8 cellular contexts compared by ENCODE assay signal in the genomic region with DNA sequence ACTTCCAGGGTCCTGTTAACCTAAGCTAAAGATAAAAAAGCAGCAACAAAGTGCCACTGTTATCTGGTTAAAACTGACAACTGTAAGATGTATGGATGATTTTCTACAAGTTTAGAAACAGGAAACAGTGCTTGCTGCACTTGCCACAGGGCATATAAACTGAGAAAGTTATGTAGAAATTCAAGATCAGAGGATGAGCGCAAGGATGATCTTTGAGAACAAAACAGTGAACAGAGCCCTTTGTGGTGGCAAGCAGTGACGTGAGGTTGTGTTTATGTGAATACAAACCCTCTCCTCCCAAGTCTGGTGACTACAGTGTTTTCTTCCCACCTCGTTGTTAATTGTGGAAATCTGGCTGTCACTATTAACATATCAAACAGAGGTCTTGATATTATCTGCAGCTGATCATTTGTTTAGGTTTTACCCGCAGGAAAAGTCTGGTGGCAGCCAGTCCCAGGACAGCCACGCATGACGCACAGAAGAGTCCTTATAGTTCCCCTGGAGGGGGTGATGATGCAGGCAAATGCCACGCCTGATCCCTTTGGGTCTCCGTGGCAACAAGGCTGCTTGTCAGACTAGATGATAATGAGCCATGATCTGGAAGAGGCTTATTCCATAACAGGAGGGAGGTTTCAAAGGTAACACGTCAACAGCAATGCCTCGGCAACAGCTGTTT. TPM values are rescaled to one million over a fixed set of nuclear protein-coding genes. Genes with fewer than 3 reads are reported as not detected.
A peak's percentile ranks its signal among the peaks of the same experiment; 100 is the strongest.
DNase-seq lines count a peak whose midpoint lies in the region; ATAC-seq and TF ChIP-seq lines count a peak whose summit lies in the region.

No MANE protein-coding gene starts in this region.

- no peaks in the 10 kb centered on the region for H3K27me3 Mint-ChIP-seq in natural killer cell (ENCODE audit: low read depth in 2 of 2)
- H3K27me3 Mint-ChIP-seq in stimulated activated naive CD8-positive, alpha-beta T cell treated with anti-CD3 and anti-CD28 coated beads, Interleukin-15, amount 100 ng/mL, for 72 hours, result no peaks in the 10 kb centered on the region

- intact Hi-C loops in natural killer cell (cut with micrococcal nuclease), result loop anchor here (1.0 to 5.0 kb wide), 5 partner anchors 13 to 151 kb away; no protein-coding TSS in a partner anchor

- H3K4me1 Mint-ChIP-seq in natural killer cell, result peaks cover 76% of the 10 kb centered on the region in 2 donors
- peaks cover 93% of the 10 kb centered on the region for H3K4me1 Mint-ChIP-seq in stimulated activated naive CD8-positive, alpha-beta T cell treated with anti-CD3 and anti-CD28 coated beads, Interleukin-15, amount 100 ng/mL, for 72 hours

- H3K9me3 Mint-ChIP-seq in natural killer cell, result no peaks in the 10 kb centered on the region
- no peaks in the 10 kb centered on the region for H3K9me3 Mint-ChIP-seq in stimulated activated naive CD8-positive, alpha-beta T cell treated with anti-CD3 and anti-CD28 coated beads, Interleukin-15, amount 100 ng/mL, for 72 hours

- peak overlapping the region; percentile 92 to 99 for H3K27ac Mint-ChIP-seq in natural killer cell
- H3K27ac Mint-ChIP-seq in stimulated activated naive CD8-positive, alpha-beta T cell treated with anti-CD3 and anti-CD28 coated beads, Interleukin-15, amount 100 ng/mL, for 72 hours, result peak overlapping the region; percentile 95 to 96

- TF ChIP-seq CTCF in natural killer cell (IDR thresholded peaks at IDR 0.05), result no peak

- POLR2A ChIA-PET in HEK293T (lab: Yijun Ruan, JAX), result no interaction called here

- no peaks in the 10 kb centered on the region for H3K36me3 Mint-ChIP-seq in natural killer cell

- DNase-seq in activated CD8-positive, alpha-beta memory T cell treated with anti-CD3 and anti-CD28 coated beads for 1 hour (ENCODE audit: extremely low read depth in 1 of 2, low read depth in 1 of 2), result peak; percentile 53 to 84
- no peak for DNase-seq in activated CD8-positive, alpha-beta memory T cell treated with anti-CD3 and anti-CD28 coated beads for 24 hours
- peak; percentile 71 for DNase-seq in activated CD4-positive, alpha-beta T cell treated with anti-CD3 and anti-CD28 coated beads for 48 hours
- DNase-seq in dermis blood vessel endothelial cell (peak; percentile 49), natural killer cell (peak; percentile 65), HEK293T (ENCODE audit: extremely low spot score) (no peak)
- peak; percentile 50 to 72 for DNase-seq in stimulated activated naive CD8-positive, alpha-beta T cell treated with anti-CD3 and anti-CD28 coated beads, Interleukin-15, amount 100 ng/mL, for 72 hours

- ATAC-seq in natural killer cell (peak; percentile 51 to 78 (median 73)), HG03432 (IDR thresholded peaks at IDR 0.05; ENCODE audit: unreplicated experiment) (no peak)
- peak; percentile 63 for ATAC-seq in stimulated activated naive CD8-positive, alpha-beta T cell treated with anti-CD3 and anti-CD28 coated beads, Interleukin-15, amount 100 ng/mL, for 72 hours

- H3K4me3 Mint-ChIP-seq in natural killer cell, result peak overlapping the region; percentile 29
- H3K4me3 Mint-ChIP-seq in stimulated activated naive CD8-positive, alpha-beta T cell treated with anti-CD3 and anti-CD28 coated beads, Interleukin-15, amount 100 ng/mL, for 72 hours, result peak overlapping the region; percentile 68 to 78

- CTCF ChIA-PET in HEK293T (lab: Yijun Ruan, JAX), result interaction anchor here (0.8 kb wide), 1 partner anchor 24 kb away, joined by 3 read pairs; no protein-coding TSS in a partner anchor

TF ChIP-seq in HEK293T, 16 proteins besides CTCF, POLR2A, EP300 and RAD21:
- no peak for TF ChIP-seq FOXM1 (IDR thresholded peaks at IDR 0.05; ENCODE audit: borderline replicate concordance)
- no peak for TF ChIP-seq ELF4 (IDR thresholded peaks at IDR 0.05)
- TF ChIP-seq BHLHE40 (IDR thresholded peaks at IDR 0.05; ENCODE audit: borderline replicate concordance), result no peak
- no peak for TF ChIP-seq ARNT (IDR thresholded peaks at IDR 0.05)
- TF ChIP-seq CTBP1 (IDR thresholded peaks at IDR 0.05; ENCODE audit: borderline replicate concordance), result no peak
- no peak for TF ChIP-seq SUZ12 (IDR thresholded peaks at IDR 0.05)
- no peak for TF ChIP-seq ZNF384 (IDR thresholded peaks at IDR 0.05)
- no peak for TF ChIP-seq NFRKB (IDR thresholded peaks at IDR 0.05)
- TF ChIP-seq FOXA1 (IDR thresholded peaks at IDR 0.05), result no peak
- TF ChIP-seq HDGF (IDR thresholded peaks at IDR 0.05; ENCODE audit: borderline replicate concordance), result no peak
- TF ChIP-seq L3MBTL2 (conservative IDR thresholded peaks at IDR 0.05), result no peak
- TF ChIP-seq LEF1 (IDR thresholded peaks at IDR 0.05; ENCODE audit: borderline replicate concordance), result no peak
- no peak for TF ChIP-seq FOXK2 (IDR thresholded peaks at IDR 0.05)
- TF ChIP-seq, protein P1, sequence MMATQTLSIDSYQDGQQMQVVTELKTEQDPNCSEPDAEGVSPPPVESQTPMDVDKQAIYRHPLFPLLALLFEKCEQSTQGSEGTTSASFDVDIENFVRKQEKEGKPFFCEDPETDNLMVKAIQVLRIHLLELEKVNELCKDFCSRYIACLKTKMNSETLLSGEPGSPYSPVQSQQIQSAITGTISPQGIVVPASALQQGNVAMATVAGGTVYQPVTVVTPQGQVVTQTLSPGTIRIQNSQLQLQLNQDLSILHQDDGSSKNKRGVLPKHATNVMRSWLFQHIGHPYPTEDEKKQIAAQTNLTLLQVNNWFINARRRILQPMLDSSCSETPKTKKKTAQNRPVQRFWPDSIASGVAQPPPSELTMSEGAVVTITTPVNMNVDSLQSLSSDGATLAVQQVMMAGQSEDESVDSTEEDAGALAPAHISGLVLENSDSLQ (IDR thresholded peaks at IDR 0.05), result no peak
- TF ChIP-seq TARDBP (IDR thresholded peaks at IDR 0.05), result no peak
- TF ChIP-seq SP1 (IDR thresholded peaks at IDR 0.05), result no peak

RNA-seq across cellular contexts. Expression of a gene that starts 43.1 kb away (rescaled TPM):
- total RNA-seq in dermis blood vessel endothelial cell (5.4 and 13.4 TPM in 2 replicates), natural killer cell (1,000 to 10,000 TPM; 1,163 to 1,298 (median 1,241) TPM)

Comparison
In these comparisons a context has a peak if more than half of its experiments do, and no peak if none do; other contexts are left out.
1. DNase-seq: peak in activated CD8-positive, alpha-beta memory T cell treated with anti-CD3 and anti-CD28 coated beads for 1 hour (2 of 2), activated CD4-positive, alpha-beta T cell treated with anti-CD3 and anti-CD28 coated beads for 48 hours (single experiment), dermis blood vessel endothelial cell (single experiment), natural killer cell (single experiment) and stimulated activated naive CD8-positive, alpha-beta T cell treated with anti-CD3 and anti-CD28 coated beads, Interleukin-15, amount 100 ng/mL, for 72 hours (2 of 2); none in activated CD8-positive, alpha-beta memory T cell treated with anti-CD3 and anti-CD28 coated beads for 24 hours (single experiment) and HEK293T (single experiment).
2. RNA of a gene that starts 43.1 kb away (total RNA-seq): 1,163 to 1,298 TPM in natural killer cell; 5.4 to 13.4 TPM in dermis blood vessel endothelial cell; every median in the first group is over 10 times any median in the second.